ENCODE assay signal across 17 cellular contexts in genomic region chr2:66271777-66272176, GRCh38.
DNase-seq lines count a peak whose midpoint lies in the region; ATAC-seq, FAIRE-seq and TF ChIP-seq lines count a peak whose summit lies in the region.
"Had no signal": no experiment of that assay in that cellular context is flagged by ENCODE, and none has a peak within 500 bp of the region (broad histone marks: within the 10 kb centered on the region; RNA-seq: fewer than 3 reads in every experiment).

No MANE protein-coding gene starts in this region.

- no peak for FAIRE-seq in pancreas (lab: Jason Lieb, UNC)
- FAIRE-seq: D721Med had no signal

- H4K20me1 ChIP-seq in GM23338 (replicated peaks; ENCODE audit: insufficient read depth): no peaks in the 10 kb centered on the region

- TF ChIP-seq CTCF in GM23338 (conservative IDR thresholded peaks at IDR 0.05; ENCODE audit: low read depth in 2 of 2) (no peak), pancreas (IDR thresholded peaks at IDR 0.05) (no peak), mucosa of descending colon (IDR thresholded peaks at IDR 0.05) (no peak), sigmoid colon (IDR thresholded peaks at IDR 0.05) (no peak)

- TF ChIP-seq EP300 in sigmoid colon (IDR thresholded peaks at IDR 0.05): no peak

- H3K36me3 Mint-ChIP-seq in GM23338 (ENCODE audit: low read depth): no peaks in the 10 kb centered on the region; the same call in 2 of the 3 replicates

- H3K4me1 ChIP-seq in GM23338 (ENCODE audit: insufficient read depth) (peaks cover 33% of the 10 kb centered on the region), pancreas (no peaks in the 10 kb centered on the region), mucosa of descending colon (ENCODE audit: low read depth) (no peaks in the 10 kb centered on the region), sigmoid colon (no peaks in the 10 kb centered on the region)
- H3K4me1 ChIP-seq: HAP-1 had no signal

- H3K27ac ChIP-seq in GM23338 (ENCODE audit: low read depth) (no peak overlapping the region), pancreas (peak overlapping the region in 2 of 4 donors; percentile 7 to 25), sigmoid colon (no peak overlapping the region)

- H3K4me3 Mint-ChIP-seq in GM23338: no peak overlapping the region
- H3K4me3 Mint-ChIP-seq: CD4-positive, alpha-beta T cell; HFFc6 had no signal

- H3K9me3 ChIP-seq in pancreas (no peaks in the 10 kb centered on the region), mucosa of descending colon (no peaks in the 10 kb centered on the region), sigmoid colon (no peaks in the 10 kb centered on the region)
- H3K9me3 ChIP-seq: HAP-1 had no signal

- no peaks in the 10 kb centered on the region for H3K36me3 ChIP-seq in GM23338 (ENCODE audit: insufficient read depth)
- no peaks in the 10 kb centered on the region for H3K36me3 ChIP-seq in pancreas
- H3K36me3 ChIP-seq in mucosa of descending colon (ENCODE audit: low read depth): no peaks in the 10 kb centered on the region
- no peaks in the 10 kb centered on the region for H3K36me3 ChIP-seq in sigmoid colon
- H3K36me3 ChIP-seq: HAP-1 had no signal

- no peaks in the 10 kb centered on the region for H3F3A ChIP-seq in GM23338 (replicated peaks; ENCODE audit: low read depth)

- H3K4me2 ChIP-seq in GM23338: no peak overlapping the region

- 0 out of 2 replicates have a peak overlapping the region, but pooled peaks have one; percentile 24 for H3K27ac Mint-ChIP-seq in GM23338
- H3K27ac Mint-ChIP-seq: CD4-positive, alpha-beta T cell; HFFc6 had no signal

- H3K9me3 Mint-ChIP-seq in GM23338: no peaks in the 10 kb centered on the region
- H3K9me3 Mint-ChIP-seq: CD4-positive, alpha-beta T cell; HFFc6 had no signal

- intact Hi-C loops in pancreas (cut with DNase I): no loop called here
- intact Hi-C loops in mucosa of descending colon (cut with DNase I, micrococcal nuclease): no loop called here
- intact Hi-C loops in sigmoid colon (cut with DNase I): no loop called here

- H3K27me3 ChIP-seq in GM23338 (ENCODE audit: insufficient read depth): no peaks in the 10 kb centered on the region
- H3K27me3 ChIP-seq in pancreas: no peaks in the 10 kb centered on the region
- no peaks in the 10 kb centered on the region for H3K27me3 ChIP-seq in sigmoid colon

- 27 to 41% methylated on average over 2 of the region's 2 CpGs for WGBS in pancreas, 2 donors
- WGBS in sigmoid colon, 2 donors: 33 to 52% methylated on average over 2 of the region's 2 CpGs

- H3K4me3 ChIP-seq in GM23338: no peak overlapping the region
- H3K4me3 ChIP-seq in pancreas: no peak overlapping the region
- no peak overlapping the region for H3K4me3 ChIP-seq in mucosa of descending colon
- H3K4me3 ChIP-seq in sigmoid colon: no peak overlapping the region
- H3K4me3 ChIP-seq: HAP-1 had no signal

- peaks cover 1% of the 10 kb centered on the region for H3K27me3 Mint-ChIP-seq in GM23338 (ENCODE audit: insufficient read depth, low read depth, poor library complexity)
- H3K27me3 Mint-ChIP-seq: CD4-positive, alpha-beta T cell had no signal

- ATAC-seq in GM23338 (no peak), pancreas (peak in 3 of 4 donors; percentile 46 to 64 (median 51)), mucosa of descending colon (no peak), HG02610 (IDR thresholded peaks at IDR 0.05; ENCODE audit: unreplicated experiment) (no peak), HG03378 (IDR thresholded peaks at IDR 0.05; ENCODE audit: unreplicated experiment) (no peak)

- no peak for TF ChIP-seq POLR2A in sigmoid colon (IDR thresholded peaks at IDR 0.05)

- no peaks in the 10 kb centered on the region; the same call in 1 of the 2 replicates for H3K79me2 ChIP-seq in GM23338 (replicated peaks; ENCODE audit: insufficient read depth)

- in situ Hi-C loops in SK-MEL-5 (cut with HindIII; ENCODE audit: low pct_unique_long_range_greater_than_20kb, low sequenced_read_pairs): no loop called here

- H3K9me2 ChIP-seq in GM23338 (ENCODE audit: insufficient read depth): no peaks in the 10 kb centered on the region; the same call in none of the 2 replicates

- H2AFZ ChIP-seq in GM23338: no peak overlapping the region

- peaks cover 42% of the 10 kb centered on the region for H3K4me1 Mint-ChIP-seq in GM23338

- DNase-seq in GM23338 (ENCODE audit: low spot score): no peak
- peak; percentile 56 for DNase-seq in SK-MEL-5 (ENCODE audit: low read depth, low spot score)
- DNase-seq in kidney tubule cell (ENCODE audit: low spot score): peak; percentile 17
- DNase-seq in pancreas: no peak
- no peak for DNase-seq in mucosa of descending colon
- DNase-seq in sigmoid colon: no peak
- DNase-seq: ACHN; C1 segment of cervical spinal cord; CD4-positive, alpha-beta T cell; DND-41; GDM1; GOT3; HFFc6 had no signal

TF ChIP-seq in GM23338, 12 proteins besides CTCF, POLR2A, EP300 and RAD21:
- TF ChIP-seq STAT1 (IDR thresholded peaks at IDR 0.05; ENCODE audit: unreplicated experiment) (no peak), ZNF331 (CRISPR knock-in tag; IDR thresholded peaks at IDR 0.05; ENCODE audit: low read depth) (no peak), REST (IDR thresholded peaks at IDR 0.05; ENCODE audit: unreplicated experiment) (no peak)

Comparison
In these comparisons a context has a peak if more than half of its experiments do, and no peak if none do; other contexts are left out.
1. ATAC-seq: peak in pancreas (3 of 4); none in GM23338 (single experiment), mucosa of descending colon (single experiment), HG02610 (single experiment) and HG03378 (single experiment).
2. DNase-seq: peak in SK-MEL-5 (single experiment) and kidney tubule cell (single experiment); none in GM23338 (single experiment), pancreas (0 of 6), mucosa of descending colon (0 of 3) and sigmoid colon (single experiment).